2 cellular contexts compared by ENCODE assay signal in the genomic region with DNA sequence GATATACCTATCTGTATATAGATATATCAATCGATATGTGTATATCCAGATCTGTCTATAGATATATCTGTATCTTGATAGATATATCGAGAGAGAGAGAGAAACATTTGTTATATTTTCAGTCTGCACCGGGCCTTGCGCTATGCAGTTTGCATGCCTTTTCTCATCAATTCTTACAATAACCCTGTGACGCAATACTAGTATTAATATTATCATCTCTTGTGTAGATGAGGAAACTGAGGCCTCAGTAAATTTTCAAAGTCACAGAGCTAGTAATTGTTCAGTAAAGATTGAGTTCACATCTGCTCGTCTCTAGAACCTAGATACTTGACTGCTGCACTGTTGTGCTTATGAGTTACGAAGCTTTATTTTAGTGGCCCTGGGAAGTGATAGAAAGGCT.
TF ChIP-seq lines count a peak whose summit lies in the region.

No MANE protein-coding gene starts in this region.

TF ChIP-seq in IMR-90, 13 proteins besides CTCF, POLR2A, EP300 and RAD21:
- TF ChIP-seq MAFK (IDR thresholded peaks at IDR 0.05; ENCODE audit: low read depth, low read length): no peak
- peak; percentile 74 for TF ChIP-seq CEBPB (IDR thresholded peaks at IDR 0.05; ENCODE audit: low read depth, low read length)
- no peak for TF ChIP-seq FOS (IDR thresholded peaks at IDR 0.05; ENCODE audit: low read depth, low read length)

TF ChIP-seq in K562, 482 proteins besides CTCF, POLR2A, EP300 and RAD21:
- no peak for TF ChIP-seq MEF2A (IDR thresholded peaks at IDR 0.05; ENCODE audit: control insufficient read depth, low read depth, low read length)
- peak; percentile 64 for TF ChIP-seq CEBPB (tag; IDR thresholded peaks at IDR 0.05)
- no peak for TF ChIP-seq CEBPG (CRISPR knock-in tag; IDR thresholded peaks at IDR 0.05)
- TF ChIP-seq CEBPG (tag; conservative IDR thresholded peaks at IDR 0.05 in 1 of 2, IDR thresholded peaks at IDR 0.05 in 1 of 2): peak in 1 of 2 experiments; percentile 68; a peak in 1 of 4 replicates
